22 cellular contexts compared by ENCODE assay signal in genomic region chr7:130266258-130266960, GRCh38. TPM values are rescaled to one million over a fixed set of nuclear protein-coding genes. Genes with fewer than 3 reads are reported as not detected.
DNase-seq lines count a peak whose midpoint lies in the region; ATAC-seq and TF ChIP-seq lines count a peak whose summit lies in the region.
"Had no signal": no experiment of that assay in that cellular context is flagged by ENCODE, and none has a peak within 500 bp of the region (broad histone marks: within the 10 kb centered on the region; RNA-seq: fewer than 3 reads in every experiment).

TSS of gene CPA2 (plus strand) at chr7:130266863. CDS start at chr7:130266882, 19 bp downstream.

- H3K4me2 ChIP-seq in SK-N-SH, result no peak within 1 kb of the TSS
- no peak within 1 kb of the TSS for H3K4me2 ChIP-seq in neural progenitor cell

- no peak within 1 kb of the TSS for H3K4me3 ChIP-seq in SK-N-SH (ENCODE audit: low read depth in 2 of 2, low read length in 1 of 2)
- no peak within 1 kb of the TSS for H3K4me3 ChIP-seq in neural progenitor cell

- H3K27ac ChIP-seq in SK-N-SH (ENCODE audit: low read depth in 2 of 2, low read length in 1 of 2) (no peak within 1 kb of the TSS), adipose tissue (ENCODE audit: low read depth, low read length) (no peak within 1 kb of the TSS), neural progenitor cell (no peak within 1 kb of the TSS)

- POLR2A ChIA-PET in SK-N-SH (lab: Yijun Ruan, JAX), result no interaction called here

- peaks cover 2% of the 10 kb centered on the region for H3K9me3 Mint-ChIP-seq in neural progenitor cell
- H3K9me3 Mint-ChIP-seq in type B pancreatic cell, result peaks cover 7% of the 10 kb centered on the region
- H3K9me3 Mint-ChIP-seq: CD4-positive, alpha-beta T cell had no signal

- H3K4me1 Mint-ChIP-seq in neural progenitor cell (peaks cover 48% of the 10 kb centered on the region), type B pancreatic cell (ENCODE audit: unreplicated experiment) (peaks cover 64% of the 10 kb centered on the region)

- H3K79me2 ChIP-seq in SK-N-SH (ENCODE audit: insufficient read depth) (no peaks in the 10 kb centered on the region), neural progenitor cell (ENCODE audit: low read depth) (no peaks in the 10 kb centered on the region)

- H3K4me1 ChIP-seq in SK-N-SH (ENCODE audit: control insufficient read depth in 1 of 2, insufficient read depth in 2 of 2, low read depth in 1 of 2, low read length in 1 of 2), result no peaks in the 10 kb centered on the region
- peaks cover 35% of the 10 kb centered on the region for H3K4me1 ChIP-seq in neural progenitor cell
- H3K4me1 ChIP-seq: BE2C had no signal

- H2AFZ ChIP-seq in SK-N-SH (ENCODE audit: low read depth), result no peak within 1 kb of the TSS
- H2AFZ ChIP-seq in neural progenitor cell (replicated peaks), result peak within 1 kb of the TSS; percentile 54

- H3K36me3 Mint-ChIP-seq in neural progenitor cell (no peaks in the 10 kb centered on the region), type B pancreatic cell (no peaks in the 10 kb centered on the region)

- TF ChIP-seq EP300 in SK-N-SH (IDR thresholded peaks at IDR 0.05; ENCODE audit: borderline replicate concordance in 1 of 2, low read depth in 1 of 2, low read length in 1 of 2), result no peak

- CTCF ChIA-PET in SK-N-SH (lab: Yijun Ruan, JAX), result interaction anchor here (3.8 kb wide), 1 partner anchor 11 kb away, joined by 17 read pairs; no protein-coding TSS in a partner anchor

- H3K27ac Mint-ChIP-seq in neural progenitor cell (no peak within 1 kb of the TSS), type B pancreatic cell (no peak within 1 kb of the TSS)
- H3K27ac Mint-ChIP-seq: CD4-positive, alpha-beta T cell had no signal

- WGBS in SK-N-SH (ENCODE audit: low lambda C conversion rate), result 80% methylated on average over 3 of the region's 3 CpGs
- WGBS in adipose tissue, 3 donors, result 52 to 95% (median 91%) methylated on average over 3 of the region's 3 CpGs

- H3F3A ChIP-seq in SK-N-SH (replicated peaks; ENCODE audit: insufficient read depth), result no peaks in the 10 kb centered on the region
- peaks cover 25% of the 10 kb centered on the region for H3F3A ChIP-seq in neural progenitor cell (ENCODE audit: low read depth)

- TF ChIP-seq RAD21 in SK-N-SH (IDR thresholded peaks at IDR 0.05; ENCODE audit: low read length), result no peak

- no peak within 1 kb of the TSS for H3K9ac ChIP-seq in SK-N-SH
- no peak within 1 kb of the TSS for H3K9ac ChIP-seq in neural progenitor cell

- no peak for DNase-seq in SK-N-SH
- DNase-seq in neural progenitor cell (ENCODE audit: low spot score), result no peak
- no peak for DNase-seq in type B pancreatic cell (ENCODE audit: extremely low spot score, unreplicated experiment)
- no peak for DNase-seq in GM10266 (ENCODE audit: extremely low spot score)
- no peak for DNase-seq in D341Med (ENCODE audit: low spot score)
- DNase-seq: 8988T; BE2C; Calu3; CD4-positive, alpha-beta T cell; DND-41; GF-D8; KG1; NCI-H1048; NCI-H146; NCI-H2081; NCI-H748 treated with DMSO at 0.1 percent for 48 hours had no signal

- H4K20me1 ChIP-seq in SK-N-SH (ENCODE audit: insufficient read depth) (no peaks in the 10 kb centered on the region), neural progenitor cell (ENCODE audit: low read depth) (no peaks in the 10 kb centered on the region)

- H3K4me3 Mint-ChIP-seq in neural progenitor cell, result no peak within 1 kb of the TSS
- peak within 1 kb of the TSS; percentile 13 for H3K4me3 Mint-ChIP-seq in type B pancreatic cell
- H3K4me3 Mint-ChIP-seq: CD4-positive, alpha-beta T cell had no signal

- TF ChIP-seq CTCF in SK-N-SH (IDR thresholded peaks at IDR 0.05) (no peak), neural progenitor cell (IDR thresholded peaks at IDR 0.05) (no peak), type B pancreatic cell (conservative IDR thresholded peaks at IDR 0.05) (no peak), GM10266 (IDR thresholded peaks at IDR 0.05; ENCODE audit: control insufficient read depth, insufficient read depth, low read depth, missing control alignments) (no peak)

- H3K9me2 ChIP-seq in SK-N-SH, result no peaks in the 10 kb centered on the region

- H3K27me3 Mint-ChIP-seq in neural progenitor cell (ENCODE audit: insufficient read depth, low read depth) (peaks cover 4% of the 10 kb centered on the region), type B pancreatic cell (no peaks in the 10 kb centered on the region)
- H3K27me3 Mint-ChIP-seq: CD4-positive, alpha-beta T cell had no signal

- ATAC-seq in SK-N-SH treated with all-trans-retinoic acid at 6 μM for 48 hours (no peak), GM21717 (IDR thresholded peaks at IDR 0.05; ENCODE audit: unreplicated experiment) (no peak)
- ATAC-seq: Panc1, Right ventricle myocardium inferior had no signal

- H3K9me3 ChIP-seq in SK-N-SH (no peaks in the 10 kb centered on the region), neural progenitor cell (ENCODE audit: low read depth) (no peaks in the 10 kb centered on the region)
- H3K9me3 ChIP-seq: BE2C had no signal

- H3K27me3 ChIP-seq in SK-N-SH (ENCODE audit: insufficient read depth), result no peaks in the 10 kb centered on the region
- H3K27me3 ChIP-seq in neural progenitor cell, result no peaks in the 10 kb centered on the region

- H3K36me3 ChIP-seq in SK-N-SH (replicated peaks in 1 of 2; ENCODE audit: control insufficient read depth in 1 of 2, insufficient read depth in 2 of 2, low read length in 1 of 2) (no peaks in the 10 kb centered on the region), neural progenitor cell (no peaks in the 10 kb centered on the region)
- H3K36me3 ChIP-seq: BE2C had no signal

TF ChIP-seq in SK-N-SH treated with all-trans-retinoic acid at 6 μM for 48 hours, 23 proteins besides CTCF, POLR2A, EP300 and RAD21:
- TF ChIP-seq ISL1 (CRISPR knock-in tag; IDR thresholded peaks at IDR 0.05), result 0 out of 2 replicates have a peak, but pooled peaks have one; percentile 6
- no peak for TF ChIP-seq RARB (CRISPR knock-in tag; IDR thresholded peaks at IDR 0.05)

TF ChIP-seq in SK-N-SH, 30 proteins besides CTCF, POLR2A, EP300 and RAD21:
- TF ChIP-seq RFX5 (IDR thresholded peaks at IDR 0.05; ENCODE audit: low read length) (no peak), GATA2 (CRISPR knock-in tag; IDR thresholded peaks at IDR 0.05) (no peak), RCOR1 (IDR thresholded peaks at IDR 0.05; ENCODE audit: low read length) (no peak)

RNA-seq across cellular contexts. Expression of gene CPA2, which starts in this region (rescaled TPM):
- polyA plus RNA-seq in SK-N-SH (2012; rRNA removed), result 0.03 TPM in 1 of 2 replicates, not detected in the other
- 0.04 TPM in 1 of 2 replicates, not detected in the other for polyA plus RNA-seq in SK-N-SH (2012; cell fraction: cytosol; rRNA removed)
- polyA plus RNA-seq in SK-N-SH (2012; cell fraction: nucleus; rRNA removed), result 0.05 TPM in 1 of 2 replicates, not detected in the other
- 1,000 to 10,000 TPM in 1 of 3 donors, 10 to 100 TPM in 1, 1 to 10 TPM in 1; 4.2 to 4,704 (median 14.6) TPM for polyA plus RNA-seq in adipose tissue
- total RNA-seq in neural progenitor cell (ENCODE audit: low replicate concordance), result 0.65 and 0.82 TPM in 2 replicates
- total RNA-seq in type B pancreatic cell (ENCODE audit: low replicate concordance), result 16.3 and 19.8 TPM in 2 replicates
- total RNA-seq: Calu3; CD4-positive, alpha-beta T cell; MCF 10A; Right ventricle myocardium inferior had no signal

Comparison
In these comparisons a context has a peak if more than half of its experiments do, and no peak if none do; other contexts are left out.
1. RNA of gene CPA2 (polyA plus RNA-seq): 4.2 to 4,704 TPM in adipose tissue; 0.03 to 0.05 TPM in SK-N-SH; every median in the first group is over 4 times any median in the second.